ENCODE assay signal across 12 cellular contexts in the genomic region with DNA sequence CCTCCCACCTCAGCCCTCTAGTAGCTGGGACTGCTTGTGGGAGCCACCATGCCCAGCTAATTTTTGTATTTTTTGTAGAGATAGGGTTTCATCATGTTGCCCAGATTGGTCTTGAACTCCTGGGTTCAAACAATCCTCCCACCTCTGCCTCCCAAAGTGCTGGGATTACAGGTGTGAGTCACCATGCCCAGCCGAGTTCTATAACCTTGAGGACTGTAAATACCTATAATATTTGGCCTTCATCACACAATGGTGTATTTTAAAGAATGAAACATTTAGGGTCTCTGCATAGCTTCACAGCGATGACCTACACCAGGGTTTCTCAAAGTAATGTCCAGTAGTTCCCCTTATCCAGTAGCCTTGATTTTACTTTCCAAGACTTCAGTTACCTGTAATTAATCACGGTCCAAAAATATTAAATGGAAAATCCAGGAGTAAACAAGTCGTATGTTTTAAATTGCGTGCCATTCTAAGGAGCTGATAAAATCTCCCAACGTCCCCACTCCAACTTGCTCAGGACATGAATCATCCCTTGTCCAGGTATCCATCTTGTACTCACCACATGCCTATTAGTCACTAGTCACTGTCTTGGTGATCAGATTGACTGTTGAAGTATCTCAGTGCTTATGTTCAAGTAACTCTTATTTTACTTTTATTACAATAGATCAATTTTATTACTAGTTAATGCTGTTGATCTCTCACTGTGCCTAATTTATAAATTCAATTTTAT.
DNase-seq lines count a peak whose midpoint lies in the region; ATAC-seq, FAIRE-seq and TF ChIP-seq lines count a peak whose summit lies in the region.
"Had no signal": no experiment of that assay in that cellular context is flagged by ENCODE, and none has a peak within 500 bp of the region (broad histone marks: within the 10 kb centered on the region; RNA-seq: fewer than 3 reads in every experiment).

No MANE protein-coding gene starts in this region.

- H3K4me2 ChIP-seq in MM.1S (ENCODE audit: low read depth, low read length) (peak overlapping the region; percentile 91), astrocyte (ENCODE audit: low read length) (no peak overlapping the region)

- TF ChIP-seq CTCF in MM.1S (IDR thresholded peaks at IDR 0.05; ENCODE audit: low read length): no peak
- TF ChIP-seq CTCF in astrocyte (IDR thresholded peaks at IDR 0.05; ENCODE audit: insufficient read depth, low read depth, low read length): no peak
- no peak for TF ChIP-seq CTCF in nephron (IDR thresholded peaks at IDR 0.05; ENCODE audit: unreplicated experiment in 3 of 3)

- H3K79me2 ChIP-seq in MM.1S (ENCODE audit: low read length) (no peaks in the 10 kb centered on the region), astrocyte (ENCODE audit: insufficient read depth, low read length) (no peaks in the 10 kb centered on the region)

- peak; percentile 82 for FAIRE-seq in GM12892 (lab: Jason Lieb, UNC)
- no peak for FAIRE-seq in astrocyte (lab: Jason Lieb, UNC)
- FAIRE-seq: GM12891, H1 had no signal

- H3K9me2 ChIP-seq in MM.1S (replicated peaks; ENCODE audit: insufficient read depth, low read length): no peaks in the 10 kb centered on the region

- H2AFZ ChIP-seq in MM.1S (ENCODE audit: low read length) (0 out of 2 replicates have a peak overlapping the region, but pooled peaks have one; percentile 39), astrocyte (ENCODE audit: low read depth, low read length) (no peak overlapping the region)

- H3K27ac Mint-ChIP-seq in astrocyte (ENCODE audit: unreplicated experiment) (peak overlapping the region; percentile 84), nephron (peak overlapping the region in 2 of 3 experiments; percentile 80 to 86)

- peak overlapping the region; percentile 95 for H3K27ac ChIP-seq in MM.1S (ENCODE audit: low read length)
- no peak overlapping the region for H3K27ac ChIP-seq in astrocyte (ENCODE audit: low read depth, low read length)
- H3K27ac ChIP-seq: suprapubic skin had no signal

- intact Hi-C loops in posterior cingulate gyrus (cut with DNase I): no loop called here

- 0 out of 2 replicates have a peak overlapping the region, but pooled peaks have one; percentile 48 for H3K4me3 ChIP-seq in MM.1S (ENCODE audit: low read length)
- no peak overlapping the region for H3K4me3 ChIP-seq in astrocyte (ENCODE audit: insufficient read depth, low read depth, low read length)
- H3K4me3 ChIP-seq: suprapubic skin had no signal

- DNase-seq in GM12892 (ENCODE audit: insufficient read length): no peak
- DNase-seq in MM.1S: no peak
- DNase-seq in astrocyte (ENCODE audit: low read depth): peak; percentile 37
- DNase-seq in DMS 273 (lab: John Stamatoyannopoulos, UW; ENCODE audit: unreplicated experiment): no peak
- no peak for DNase-seq in posterior cingulate gyrus
- DNase-seq: midbrain, NCI-H2029 had no signal

- peaks cover 22% of the 10 kb centered on the region for H3K4me1 ChIP-seq in MM.1S (ENCODE audit: low read length)
- H3K4me1 ChIP-seq in astrocyte (ENCODE audit: insufficient read depth, low read length): peaks cover 27% of the 10 kb centered on the region

- no peaks in the 10 kb centered on the region for H3K27me3 Mint-ChIP-seq in astrocyte (ENCODE audit: low read depth, unreplicated experiment)
- no peaks in the 10 kb centered on the region for H3K27me3 Mint-ChIP-seq in nephron (ENCODE audit: low read depth)

- H3F3A ChIP-seq in MM.1S (ENCODE audit: insufficient read depth, low read length): peaks cover 17% of the 10 kb centered on the region

- H3K9ac ChIP-seq in MM.1S (ENCODE audit: low read length): peak overlapping the region; percentile 69; the same call in 1 of the 2 replicates
- H3K9ac ChIP-seq in astrocyte (ENCODE audit: low read length): no peak overlapping the region

- H3K36me3 Mint-ChIP-seq in astrocyte (ENCODE audit: low read depth, unreplicated experiment): no peaks in the 10 kb centered on the region
- no peaks in the 10 kb centered on the region for H3K36me3 Mint-ChIP-seq in nephron (ENCODE audit: low read depth)

- no peaks in the 10 kb centered on the region for H3K9me3 Mint-ChIP-seq in astrocyte (ENCODE audit: unreplicated experiment)
- H3K9me3 Mint-ChIP-seq in nephron: peaks cover 4% of the 10 kb centered on the region

- no peak for ATAC-seq in HG02870 (IDR thresholded peaks at IDR 0.05; ENCODE audit: unreplicated experiment)

- no peak for TF ChIP-seq POLR2A in GM12892 (IDR thresholded peaks at IDR 0.05; ENCODE audit: low read depth, low read length)

- H3K9me3 ChIP-seq in MM.1S (replicated peaks; ENCODE audit: insufficient read depth, low read length): no peaks in the 10 kb centered on the region
- H3K9me3 ChIP-seq in astrocyte (ENCODE audit: insufficient read depth, low read depth, low read length): no peaks in the 10 kb centered on the region
- H3K9me3 ChIP-seq: suprapubic skin had no signal

- H3K36me3 ChIP-seq in MM.1S (replicated peaks; ENCODE audit: insufficient read depth, low read length) (no peaks in the 10 kb centered on the region), astrocyte (ENCODE audit: insufficient read depth, low read length) (no peaks in the 10 kb centered on the region)
- H3K36me3 ChIP-seq: suprapubic skin had no signal

- H3K27me3 ChIP-seq in MM.1S (replicated peaks; ENCODE audit: insufficient read depth, low read length) (no peaks in the 10 kb centered on the region), astrocyte (ENCODE audit: insufficient read depth, low read length) (no peaks in the 10 kb centered on the region)
- H3K27me3 ChIP-seq: suprapubic skin had no signal

- H3K4me1 Mint-ChIP-seq in astrocyte (ENCODE audit: low read depth, unreplicated experiment) (peaks cover 34% of the 10 kb centered on the region), nephron (peaks cover 31% of the 10 kb centered on the region)

- no peak overlapping the region for H3K4me3 Mint-ChIP-seq in astrocyte (ENCODE audit: unreplicated experiment)
- H3K4me3 Mint-ChIP-seq in nephron: no peak overlapping the region

- H4K20me1 ChIP-seq in MM.1S (ENCODE audit: insufficient read depth, low read length): no peaks in the 10 kb centered on the region
- no peaks in the 10 kb centered on the region for H4K20me1 ChIP-seq in astrocyte (ENCODE audit: insufficient read depth, low read length)
